Comparison of ENCODE assay signal across 9 cellular contexts in the genomic region with DNA sequence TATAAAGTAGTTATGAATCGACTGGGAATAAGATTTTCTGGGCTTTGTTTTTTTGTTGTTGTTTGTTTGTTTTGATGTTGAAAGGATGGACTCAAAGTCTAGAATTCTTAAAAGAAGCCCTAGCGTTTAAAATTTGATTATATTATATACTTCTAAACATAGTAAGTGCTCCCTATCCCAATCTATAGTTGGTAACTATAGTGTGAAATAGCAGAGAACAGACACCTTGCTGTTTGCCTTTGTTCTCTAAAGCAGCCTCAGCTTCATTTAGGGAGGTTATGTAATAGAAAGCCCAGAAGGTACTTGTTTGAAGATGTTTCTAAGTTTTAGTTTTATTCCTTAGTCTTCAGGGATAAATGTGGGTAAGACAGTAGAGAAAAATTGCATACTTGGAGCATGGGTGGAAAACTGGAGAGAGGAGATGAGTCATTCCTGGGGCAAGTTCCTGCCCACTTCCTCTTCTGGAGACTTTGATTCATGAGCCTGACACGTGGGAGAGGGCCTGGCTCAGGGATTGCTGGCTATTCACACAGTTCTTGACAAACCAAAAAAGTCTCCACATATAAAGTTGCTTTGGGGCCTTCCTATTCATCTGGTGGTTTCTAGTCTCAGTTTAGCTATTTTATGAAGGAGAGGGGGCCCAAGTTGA.
DNase-seq lines count a peak whose midpoint lies in the region; ATAC-seq, FAIRE-seq and TF ChIP-seq lines count a peak whose summit lies in the region.
"Had no signal": no experiment of that assay in that cellular context is flagged by ENCODE, and none has a peak within 500 bp of the region (broad histone marks: within the 10 kb centered on the region; RNA-seq: fewer than 3 reads in every experiment).

No MANE protein-coding gene starts in this region.

- H3K27me3 ChIP-seq in HCT116 (ENCODE audit: insufficient read depth, low read length) (no peaks in the 10 kb centered on the region), bronchial epithelial cell (ENCODE audit: control insufficient read depth, insufficient read depth, low read length) (no peaks in the 10 kb centered on the region), right lobe of liver (no peaks in the 10 kb centered on the region), tibial artery (no peaks in the 10 kb centered on the region)

- TF ChIP-seq POLR2A in HCT116 (IDR thresholded peaks at IDR 0.05; ENCODE audit: borderline replicate concordance, extremely low read depth, insufficient read depth, insufficient read length) (no peak), right lobe of liver (IDR thresholded peaks at IDR 0.05) (no peak)

- H3K9ac ChIP-seq in HCT116 (ENCODE audit: low read length), result peak overlapping the region; percentile 25
- H3K9ac ChIP-seq: parathyroid adenoma had no signal

- BruUV-seq in HCT116 (replicated peaks; lab: Mats Ljungman, UMichigan), result no TSS peak

- intact Hi-C loops in HCT116 (cut with micrococcal nuclease), result no loop called here
- intact Hi-C loops in right lobe of liver (cut with DNase I), result no loop called here
- intact Hi-C loops in tibial artery (cut with DNase I; ENCODE audit: low total_unique reads), result no loop called here

- no peaks in the 10 kb centered on the region for H3K79me2 ChIP-seq in HCT116 (ENCODE audit: insufficient read depth, low read length)
- H3K79me2 ChIP-seq: parathyroid adenoma had no signal

- peak overlapping the region; percentile 72; the same call in 1 of the 2 replicates for H3K27ac ChIP-seq in HCT116 (ENCODE audit: low read depth, low read length)
- H3K27ac ChIP-seq in right lobe of liver, result peak overlapping the region in 1 of 3 donors; percentile 49
- peak overlapping the region; percentile 48 to 59 for H3K27ac ChIP-seq in tibial artery
- H3K27ac ChIP-seq: parathyroid adenoma had no signal

- TF ChIP-seq RAD21 in HCT116 (IDR thresholded peaks at IDR 0.05; ENCODE audit: low read depth), result peak; percentile 13; the same call in 1 of the 2 replicates

- no peak overlapping the region for H2AFZ ChIP-seq in HCT116 (ENCODE audit: low read depth, low read length, poor library complexity, severe bottlenecking)
- H2AFZ ChIP-seq: parathyroid adenoma had no signal

- peak overlapping the region; percentile 53 for H3K4me2 ChIP-seq in HCT116 (ENCODE audit: low read length)

- DNase-seq in ELR (ENCODE audit: low read depth), result peak; percentile 95
- peak; percentile 80 for DNase-seq in HCT116 (ENCODE audit: low read depth, low spot score)
- peak; percentile 57 for DNase-seq in NCI-H446 treated with DMSO at 0.1 percent for 48 hours (lab: John Stamatoyannopoulos, UW)
- peak; percentile 94 for DNase-seq in bronchial epithelial cell (ENCODE audit: low read depth)
- DNase-seq in right lobe of liver, result peak; percentile 68 to 79 (median 74)
- DNase-seq in tibial artery, result peak; percentile 88 to 89
- no peak for DNase-seq in T-helper 9 cell
- no peak for DNase-seq in SK-N-DZ (ENCODE audit: low spot score)

- H3K36me3 ChIP-seq in HCT116 (ENCODE audit: control insufficient read depth in 1 of 2, insufficient read depth in 2 of 2, low read length in 2 of 2) (no peaks in the 10 kb centered on the region), bronchial epithelial cell (ENCODE audit: control insufficient read depth, insufficient read depth, low read length) (peaks cover 2% of the 10 kb centered on the region), right lobe of liver (peaks cover 0 to 22% (median 4%) of the 10 kb centered on the region in 4 donors), tibial artery (no peaks in the 10 kb centered on the region)

- TF ChIP-seq CTCF in HCT116 (IDR thresholded peaks at IDR 0.05 in 2 of 3, conservative IDR thresholded peaks at IDR 0.05 in 1 of 3; ENCODE audit: borderline replicate concordance in 1 of 3, insufficient read depth in 1 of 3, low read depth in 2 of 3, low read length in 2 of 3) (no peak), bronchial epithelial cell (IDR thresholded peaks at IDR 0.05; ENCODE audit: insufficient read depth, low read length, severe bottlenecking) (no peak), right lobe of liver (IDR thresholded peaks at IDR 0.05) (no peak), tibial artery (IDR thresholded peaks at IDR 0.05) (no peak)

- POLR2A ChIA-PET in HCT116 (lab: Charles Lee), result no interaction called here

- H3K4me3 ChIP-seq in HCT116 (replicated peaks in 1 of 2; ENCODE audit: low read depth in 1 of 2, low read length in 2 of 2) (no peak overlapping the region; a peak in 1 of 4 replicates), bronchial epithelial cell (ENCODE audit: low read depth, low read length) (no peak overlapping the region), right lobe of liver (no peak overlapping the region), tibial artery (no peak overlapping the region)

- RAD21 ChIA-PET in HCT116 (lab: Charles Lee; ENCODE audit: low non-redundant PET in 1 of 2, low total read pairs in 2 of 2, uncharacterized antibody in 2 of 2, unreplicated experiment in 2 of 2), result interaction anchor here in 1 of 2 experiments (0.8 to 0.9 kb wide), 2 partner anchors 97 to 159 kb away, joined by 3 read pairs; no protein-coding TSS in a partner anchor

- H3K4me1 ChIP-seq in HCT116 (ENCODE audit: control insufficient read depth in 1 of 2, insufficient read depth in 2 of 2, low read length in 2 of 2) (peaks cover 16 to 21% of the 10 kb centered on the region in 2 experiments), right lobe of liver (peaks cover 0 to 36% (median 16%) of the 10 kb centered on the region in 4 donors), tibial artery (peaks cover 0 to 35% (median 15%) of the 10 kb centered on the region in 4 donors)

- no peaks in the 10 kb centered on the region for H4K20me1 ChIP-seq in HCT116 (ENCODE audit: insufficient read depth)

- H3K9me3 ChIP-seq in HCT116 (ENCODE audit: control insufficient read depth in 1 of 2, insufficient read depth in 1 of 2, low read depth in 1 of 2, low read length in 2 of 2) (no peaks in the 10 kb centered on the region), right lobe of liver (no peaks in the 10 kb centered on the region), tibial artery (no peaks in the 10 kb centered on the region)

- peak; percentile 100 for ATAC-seq in HCT116
- peak; percentile 95 to 98 (median 96) for ATAC-seq in right lobe of liver

- WGBS in right lobe of liver (ENCODE audit: insufficient coverage, low coverage, low lambda C conversion rate, missing lambda C conversion rate), result 39% methylated on average over 3 of the region's 3 CpGs

- CTCF ChIA-PET in HCT116 (lab: Charles Lee), result no interaction called here

- no peaks in the 10 kb centered on the region for H3K9me2 ChIP-seq in HCT116 (ENCODE audit: insufficient read depth)

- FAIRE-seq in bronchial epithelial cell (lab: Jason Lieb, UNC), result peak; percentile 64

TF ChIP-seq in HCT116, 20 proteins besides CTCF, POLR2A, EP300 and RAD21 (continues in another document):
- TF ChIP-seq SP1 (IDR thresholded peaks at IDR 0.05; ENCODE audit: low read depth) (peak; percentile 75), POLR2AphosphoS5 (IDR thresholded peaks at IDR 0.05; ENCODE audit: low read depth, low read length) (peak; percentile 50; the same call in 1 of the 2 replicates), FOSL1 (IDR thresholded peaks at IDR 0.05; ENCODE audit: low read depth) (peak; percentile 94), SRF (IDR thresholded peaks at IDR 0.05; ENCODE audit: low read depth) (0 out of 2 replicates have a peak, but pooled peaks have one; percentile 59), SIN3A (IDR thresholded peaks at IDR 0.05; ENCODE audit: low read depth) (no peak), JUND (IDR thresholded peaks at IDR 0.05) (peak; percentile 95), ELF1 (IDR thresholded peaks at IDR 0.05; ENCODE audit: borderline replicate concordance, low read depth) (peak; percentile 44; the same call in 1 of the 2 replicates), EGR1 (IDR thresholded peaks at IDR 0.05; ENCODE audit: low read depth) (peak; percentile 52; the same call in 1 of the 2 replicates)
- TF ChIP-seq, protein P1, sequence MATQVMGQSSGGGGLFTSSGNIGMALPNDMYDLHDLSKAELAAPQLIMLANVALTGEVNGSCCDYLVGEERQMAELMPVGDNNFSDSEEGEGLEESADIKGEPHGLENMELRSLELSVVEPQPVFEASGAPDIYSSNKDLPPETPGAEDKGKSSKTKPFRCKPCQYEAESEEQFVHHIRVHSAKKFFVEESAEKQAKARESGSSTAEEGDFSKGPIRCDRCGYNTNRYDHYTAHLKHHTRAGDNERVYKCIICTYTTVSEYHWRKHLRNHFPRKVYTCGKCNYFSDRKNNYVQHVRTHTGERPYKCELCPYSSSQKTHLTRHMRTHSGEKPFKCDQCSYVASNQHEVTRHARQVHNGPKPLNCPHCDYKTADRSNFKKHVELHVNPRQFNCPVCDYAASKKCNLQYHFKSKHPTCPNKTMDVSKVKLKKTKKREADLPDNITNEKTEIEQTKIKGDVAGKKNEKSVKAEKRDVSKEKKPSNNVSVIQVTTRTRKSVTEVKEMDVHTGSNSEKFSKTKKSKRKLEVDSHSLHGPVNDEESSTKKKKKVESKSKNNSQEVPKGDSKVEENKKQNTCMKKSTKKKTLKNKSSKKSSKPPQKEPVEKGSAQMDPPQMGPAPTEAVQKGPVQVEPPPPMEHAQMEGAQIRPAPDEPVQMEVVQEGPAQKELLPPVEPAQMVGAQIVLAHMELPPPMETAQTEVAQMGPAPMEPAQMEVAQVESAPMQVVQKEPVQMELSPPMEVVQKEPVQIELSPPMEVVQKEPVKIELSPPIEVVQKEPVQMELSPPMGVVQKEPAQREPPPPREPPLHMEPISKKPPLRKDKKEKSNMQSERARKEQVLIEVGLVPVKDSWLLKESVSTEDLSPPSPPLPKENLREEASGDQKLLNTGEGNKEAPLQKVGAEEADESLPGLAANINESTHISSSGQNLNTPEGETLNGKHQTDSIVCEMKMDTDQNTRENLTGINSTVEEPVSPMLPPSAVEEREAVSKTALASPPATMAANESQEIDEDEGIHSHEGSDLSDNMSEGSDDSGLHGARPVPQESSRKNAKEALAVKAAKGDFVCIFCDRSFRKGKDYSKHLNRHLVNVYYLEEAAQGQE (IDR thresholded peaks at IDR 0.05; ENCODE audit: low read depth), result no peak
- TF ChIP-seq, protein P2, sequence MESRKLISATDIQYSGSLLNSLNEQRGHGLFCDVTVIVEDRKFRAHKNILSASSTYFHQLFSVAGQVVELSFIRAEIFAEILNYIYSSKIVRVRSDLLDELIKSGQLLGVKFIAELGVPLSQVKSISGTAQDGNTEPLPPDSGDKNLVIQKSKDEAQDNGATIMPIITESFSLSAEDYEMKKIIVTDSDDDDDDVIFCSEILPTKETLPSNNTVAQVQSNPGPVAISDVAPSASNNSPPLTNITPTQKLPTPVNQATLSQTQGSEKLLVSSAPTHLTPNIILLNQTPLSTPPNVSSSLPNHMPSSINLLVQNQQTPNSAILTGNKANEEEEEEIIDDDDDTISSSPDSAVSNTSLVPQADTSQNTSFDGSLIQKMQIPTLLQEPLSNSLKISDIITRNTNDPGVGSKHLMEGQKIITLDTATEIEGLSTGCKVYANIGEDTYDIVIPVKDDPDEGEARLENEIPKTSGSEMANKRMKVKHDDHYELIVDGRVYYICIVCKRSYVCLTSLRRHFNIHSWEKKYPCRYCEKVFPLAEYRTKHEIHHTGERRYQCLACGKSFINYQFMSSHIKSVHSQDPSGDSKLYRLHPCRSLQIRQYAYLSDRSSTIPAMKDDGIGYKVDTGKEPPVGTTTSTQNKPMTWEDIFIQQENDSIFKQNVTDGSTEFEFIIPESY (IDR thresholded peaks at IDR 0.05; ENCODE audit: extremely low read depth, insufficient replicate concordance, low read length), result no peak

Comparison
In these comparisons a context has a peak if more than half of its experiments do, and no peak if none do; other contexts are left out.
1. DNase-seq: peak in ELR (single experiment), HCT116 (single experiment), NCI-H446 treated with DMSO at 0.1 percent for 48 hours (single experiment), bronchial epithelial cell (single experiment), right lobe of liver (3 of 3) and tibial artery (2 of 2); none in T-helper 9 cell (single experiment) and SK-N-DZ (single experiment).